Comparison of ENCODE assay signal across 10 cellular contexts in genomic region chr17:7859028-7859427, GRCh38. TPM values are rescaled to one million over a fixed set of nuclear protein-coding genes. Genes with fewer than 3 reads are reported as not detected.
A peak's percentile ranks its signal among the peaks of the same experiment; 100 is the strongest.
DNase-seq lines count a peak whose midpoint lies in the region; ATAC-seq and TF ChIP-seq lines count a peak whose summit lies in the region.
"Had no signal": no experiment of that assay in that cellular context is flagged by ENCODE, and none has a peak within 500 bp of the region (broad histone marks: within the 10 kb centered on the region; RNA-seq: fewer than 3 reads in every experiment).

No MANE protein-coding gene starts in this region.

- peaks cover 67% of the 10 kb centered on the region for H3K79me2 ChIP-seq in OCI-LY7 (ENCODE audit: insufficient read depth, low read depth, low read length)

- H3K4me3 ChIP-seq in GM08714 (ENCODE audit: low read length) (peak overlapping the region; percentile 74; the same call in 1 of the 2 replicates), OCI-LY7 (ENCODE audit: low read depth, low read length, poor library complexity, severe bottlenecking) (peak overlapping the region; percentile 86), gastroesophageal sphincter (peak overlapping the region in 1 of 2 donors; percentile 57), rectal smooth muscle tissue (ENCODE audit: low read length) (peak overlapping the region; percentile 94)

- BruUV-seq in OCI-LY7 (replicated peaks; lab: Mats Ljungman, UMichigan): no TSS peak

- WGBS in gastroesophageal sphincter (ENCODE audit: low coverage in 1 of 2), 2 donors: 33 to 70% methylated on average over 1 to 6 of the region's 8 CpGs

- peak overlapping the region; percentile 95 for H3K4me2 ChIP-seq in OCI-LY7 (ENCODE audit: low read length)

- H3K4me1 ChIP-seq in OCI-LY7 (ENCODE audit: insufficient read depth, low read length, poor library complexity, severe bottlenecking) (peaks cover 59% of the 10 kb centered on the region), gastroesophageal sphincter (peaks cover 3 to 55% (median 23%) of the 10 kb centered on the region in 3 donors), rectal smooth muscle tissue (ENCODE audit: control insufficient read depth, insufficient read depth, low read length) (peaks cover 15% of the 10 kb centered on the region)

- no peak for DNase-seq in OCI-LY7 (ENCODE audit: low spot score)
- DNase-seq in HFFc6: no peak
- DNase-seq in activated effector memory CD4-positive, alpha-beta T cell treated with Interleukin-2 at 50 U/mL for 16 hours: no peak
- no peak for DNase-seq in activated CD4-positive, alpha-beta T cell treated with anti-CD3 and anti-CD28 coated beads for 4 hours

- H3K27me3 Mint-ChIP-seq in HFFc6 (ENCODE audit: insufficient read depth): peaks cover 5% of the 10 kb centered on the region
- H3K27me3 Mint-ChIP-seq: activated T-helper 17 cell treated with anti-CD3 and anti-CD28 coated beads, Interleukin-2, amount 50 U/mL, for 72 hours had no signal

- no peaks in the 10 kb centered on the region for H3K9me2 ChIP-seq in OCI-LY7 (ENCODE audit: insufficient read depth, low read length)

- intact Hi-C loops in OCI-LY7 (cut with micrococcal nuclease; ENCODE audit: unreplicated experiment): no loop called here

- TF ChIP-seq EP300 in gastroesophageal sphincter (IDR thresholded peaks at IDR 0.05): no peak

- no peak overlapping the region for H2AFZ ChIP-seq in OCI-LY7 (ENCODE audit: low read length)

- H4K20me1 ChIP-seq in OCI-LY7 (ENCODE audit: insufficient read depth, low read length): peaks cover 8% of the 10 kb centered on the region; the same call in 1 of the 2 replicates

- H3K27ac Mint-ChIP-seq in HFFc6: no peak overlapping the region
- H3K27ac Mint-ChIP-seq: activated T-helper 17 cell treated with anti-CD3 and anti-CD28 coated beads, Interleukin-2, amount 50 U/mL, for 72 hours had no signal

- H3K9ac ChIP-seq in rectal smooth muscle tissue (ENCODE audit: low read length): no peak overlapping the region

- H3K9me3 ChIP-seq in OCI-LY7 (ENCODE audit: low read length) (no peaks in the 10 kb centered on the region), gastroesophageal sphincter (no peaks in the 10 kb centered on the region)

- TF ChIP-seq POLR2A in gastroesophageal sphincter (IDR thresholded peaks at IDR 0.05): no peak

- H3K4me1 Mint-ChIP-seq in HFFc6 (ENCODE audit: low read depth): peaks cover 5% of the 10 kb centered on the region; the same call in 1 of the 2 replicates

- peak overlapping the region; percentile 86 for H3K27ac ChIP-seq in OCI-LY7 (ENCODE audit: low read depth, low read length, poor library complexity, severe bottlenecking)
- H3K27ac ChIP-seq in gastroesophageal sphincter: peak overlapping the region in 3 of 4 donors; percentile 88 to 96 (median 95)
- H3K27ac ChIP-seq in rectal smooth muscle tissue (ENCODE audit: low read depth, low read length): no peak overlapping the region

- H3K36me3 ChIP-seq in OCI-LY7 (ENCODE audit: insufficient read depth, low read length) (peaks cover 76% of the 10 kb centered on the region), gastroesophageal sphincter (peaks cover 0 to 36% of the 10 kb centered on the region in 2 donors), rectal smooth muscle tissue (ENCODE audit: control insufficient read depth, insufficient read depth, low read length) (no peaks in the 10 kb centered on the region)

- peaks cover 5% of the 10 kb centered on the region; the same call in 1 of the 2 replicates for H3K36me3 Mint-ChIP-seq in HFFc6 (ENCODE audit: low read depth)

- no peaks in the 10 kb centered on the region for H3K9me3 Mint-ChIP-seq in HFFc6
- H3K9me3 Mint-ChIP-seq: activated T-helper 17 cell treated with anti-CD3 and anti-CD28 coated beads, Interleukin-2, amount 50 U/mL, for 72 hours; neural crest cell had no signal

- ATAC-seq in gastroesophageal sphincter (no peak), HG03442 (IDR thresholded peaks at IDR 0.05; ENCODE audit: unreplicated experiment) (no peak)
- ATAC-seq: activated T-helper 17 cell treated with anti-CD3 and anti-CD28 coated beads, Interleukin-2, amount 50 U/mL, for 72 hours had no signal

- H3K4me3 Mint-ChIP-seq in HFFc6: no peak overlapping the region
- H3K4me3 Mint-ChIP-seq: activated T-helper 17 cell treated with anti-CD3 and anti-CD28 coated beads, Interleukin-2, amount 50 U/mL, for 72 hours had no signal

- H3K27me3 ChIP-seq in gastroesophageal sphincter: no peaks in the 10 kb centered on the region
- no peaks in the 10 kb centered on the region for H3K27me3 ChIP-seq in rectal smooth muscle tissue (ENCODE audit: control insufficient read depth, insufficient read depth, low read length)

- CTCF ChIA-PET in OCI-LY7 (lab: Charles Lee; ENCODE audit: unreplicated experiment): no interaction called here

- no peak for TF ChIP-seq CTCF in OCI-LY7 (conservative IDR thresholded peaks at IDR 0.05; ENCODE audit: low read length)
- no peak for TF ChIP-seq CTCF in gastroesophageal sphincter (IDR thresholded peaks at IDR 0.05)
- no peak for TF ChIP-seq CTCF in HFFc6 (IDR thresholded peaks at IDR 0.05)

- POLR2A ChIA-PET in OCI-LY7 (lab: Charles Lee): interaction anchor here (1.4 kb wide), 1 partner anchor 26 kb away, joined by 3 read pairs; no protein-coding TSS in a partner anchor

RNA-seq across cellular contexts. Expression of gene CYB5D1, which starts 1.2 kb away (rescaled TPM):
- total RNA-seq in OCI-LY7 (2014; rRNA removed; shearing (Covaris generic)): 16.9 and 18.1 TPM in 2 replicates
- 19.3 and 24.8 TPM in 2 replicates for total RNA-seq in OCI-LY7 (2022)
- total RNA-seq in gastroesophageal sphincter: 10 to 100 TPM; 12.0 to 18.7 (median 13.7) TPM
- 10 to 100 TPM in 4 of 6 experiments, 1 to 10 TPM in 2; 9.3 to 15.3 (median 10.5) TPM for total RNA-seq in HFFc6 (2021; fragmentation: NEBNext Ultra II Directional; extraction: Animal tissue kit (Norgen Biotek cat#: 25700))

RNA-seq across cellular contexts. Expression of gene NAA38, which starts 1.7 kb away (rescaled TPM):
- total RNA-seq in OCI-LY7 (2014; rRNA removed; shearing (Covaris generic)): 168 and 205 TPM in 2 replicates
- total RNA-seq in OCI-LY7 (2022): 149 and 153 TPM in 2 replicates
- 10 to 100 TPM; 60.5 to 84.7 (median 69.8) TPM for total RNA-seq in gastroesophageal sphincter
- total RNA-seq in HFFc6 (2021; fragmentation: NEBNext Ultra II Directional; extraction: Animal tissue kit (Norgen Biotek cat#: 25700)): 100 to 1,000 TPM; 104 to 122 (median 107) TPM

RNA-seq across cellular contexts. Expression of gene TMEM88, which starts 4.2 kb away (rescaled TPM):
- total RNA-seq in OCI-LY7 (2014; rRNA removed; shearing (Covaris generic)): 0.41 TPM in 1 of 2 replicates, not detected in the other
- 3.8 and 4.0 TPM in 2 replicates for total RNA-seq in OCI-LY7 (2022)
- 10 to 100 TPM in 3 of 4 donors, 1 to 10 TPM in 1; 6.5 to 41.6 (median 29.6) TPM for total RNA-seq in gastroesophageal sphincter
- total RNA-seq in HFFc6 (2021; fragmentation: NEBNext Ultra II Directional; extraction: Animal tissue kit (Norgen Biotek cat#: 25700)): 1 to 10 TPM in 2 of 6 experiments, under 1 TPM in 4; 0.40 to 1.3 (median 0.60) TPM

RNA-seq across cellular contexts. Expression of gene KDM6B, which starts 25.0 kb away (rescaled TPM):
- 4.4 and 10.0 TPM in 2 replicates for total RNA-seq in OCI-LY7 (2014; rRNA removed; shearing (Covaris generic))
- total RNA-seq in OCI-LY7 (2022) (46.4 and 62.9 TPM in 2 replicates), gastroesophageal sphincter (10 to 100 TPM in 3 of 4 donors, 1 to 10 TPM in 1; 5.7 to 16.2 (median 15.6) TPM)
- total RNA-seq in HFFc6 (2021; fragmentation: NEBNext Ultra II Directional; extraction: Animal tissue kit (Norgen Biotek cat#: 25700)): 10 to 100 TPM; 10.4 to 15.2 (median 11.6) TPM

RNA-seq across cellular contexts. Expression of gene CHD3, which starts 29.6 kb away (rescaled TPM):
- 42.5 and 59.6 TPM in 2 replicates for total RNA-seq in OCI-LY7 (2014; rRNA removed; shearing (Covaris generic))
- total RNA-seq in OCI-LY7 (2022) (124 and 126 TPM in 2 replicates), gastroesophageal sphincter (100 to 1,000 TPM in 3 of 4 donors, 10 to 100 TPM in 1; 56.7 to 134 (median 120) TPM)
- total RNA-seq in HFFc6 (2021; fragmentation: NEBNext Ultra II Directional; extraction: Animal tissue kit (Norgen Biotek cat#: 25700)): 100 to 1,000 TPM in 4 of 6 experiments, 10 to 100 TPM in 2; 83.3 to 112 (median 110) TPM
